Comparison of ENCODE assay signal across 1 cellular context in the genomic region with DNA sequence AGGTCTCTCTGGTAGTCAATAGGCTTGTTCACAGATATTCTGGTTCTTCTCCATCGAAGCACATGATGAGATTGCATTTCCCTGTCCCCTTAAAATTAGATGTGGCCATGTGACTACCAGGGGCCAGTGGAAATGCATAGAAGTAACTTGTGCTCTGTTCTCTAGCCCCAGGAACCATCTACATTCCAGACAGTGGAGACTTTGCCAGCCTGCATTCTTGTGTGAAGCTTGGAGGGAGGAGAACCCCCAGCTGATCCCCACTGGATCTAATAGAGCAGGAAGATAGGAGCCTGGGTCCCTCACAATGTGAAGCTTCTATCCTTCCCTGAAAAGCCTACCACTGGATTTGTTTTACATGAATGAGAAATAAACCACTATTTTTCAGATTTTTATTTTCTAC.
TF ChIP-seq lines count a peak whose summit lies in the region.

No MANE protein-coding gene starts in this region.

TF ChIP-seq in IMR-90, 13 proteins besides CTCF, POLR2A, EP300 and RAD21:
- TF ChIP-seq, protein P1, sequence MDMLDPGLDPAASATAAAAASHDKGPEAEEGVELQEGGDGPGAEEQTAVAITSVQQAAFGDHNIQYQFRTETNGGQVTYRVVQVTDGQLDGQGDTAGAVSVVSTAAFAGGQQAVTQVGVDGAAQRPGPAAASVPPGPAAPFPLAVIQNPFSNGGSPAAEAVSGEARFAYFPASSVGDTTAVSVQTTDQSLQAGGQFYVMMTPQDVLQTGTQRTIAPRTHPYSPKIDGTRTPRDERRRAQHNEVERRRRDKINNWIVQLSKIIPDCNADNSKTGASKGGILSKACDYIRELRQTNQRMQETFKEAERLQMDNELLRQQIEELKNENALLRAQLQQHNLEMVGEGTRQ (IDR thresholded peaks at IDR 0.05; ENCODE audit: low read depth, low read length) = peak; percentile 6; the same call in 1 of the 2 replicates
- no peak for TF ChIP-seq SMC3 (IDR thresholded peaks at IDR 0.05; ENCODE audit: low read depth, low read length)
